Comparison of ENCODE assay signal across 8 cellular contexts in the genomic region with DNA sequence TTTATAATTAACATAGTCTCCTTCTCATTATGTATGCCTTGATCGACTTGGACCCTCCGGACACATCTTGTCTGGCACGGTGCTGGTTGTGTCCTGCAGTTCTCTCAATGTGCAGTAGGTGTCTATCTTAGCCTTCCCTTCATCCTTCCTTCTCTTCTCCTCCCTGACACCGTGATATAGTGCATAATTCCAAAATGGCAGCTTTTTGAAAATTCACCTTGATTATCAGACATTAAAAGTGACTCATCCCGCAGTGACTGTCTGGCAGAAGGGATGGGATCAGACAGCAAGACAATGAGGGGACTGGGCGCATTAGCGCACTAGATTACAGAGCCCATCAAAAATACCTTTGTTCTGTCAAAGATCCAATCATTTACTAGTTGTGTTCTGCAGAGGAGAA.
DNase-seq lines count a peak whose midpoint lies in the region; ATAC-seq and TF ChIP-seq lines count a peak whose summit lies in the region.

No MANE protein-coding gene starts in this region.

- intact Hi-C loops in PC-9 (cut with micrococcal nuclease; ENCODE audit: unreplicated experiment): loop anchor here (1.0 to 5.0 kb wide), 3 partner anchors 225 to 1715 kb away; no protein-coding TSS in a partner anchor

- no peaks in the 10 kb centered on the region for H3K79me2 ChIP-seq in DOHH2 (ENCODE audit: control insufficient read depth, low read length)
- no peaks in the 10 kb centered on the region for H3K79me2 ChIP-seq in PC-9 (ENCODE audit: low read depth)

- no peaks in the 10 kb centered on the region for H3K9me3 ChIP-seq in DOHH2 (ENCODE audit: control insufficient read depth, insufficient read depth, low read length)
- H3K9me3 ChIP-seq in PC-9 (ENCODE audit: insufficient read depth, low read depth): no peaks in the 10 kb centered on the region
- H3K9me3 ChIP-seq in neuron (ENCODE audit: low read length): no peaks in the 10 kb centered on the region

- no peaks in the 10 kb centered on the region for H3K4me1 ChIP-seq in DOHH2 (ENCODE audit: control insufficient read depth, low read length)
- H3K4me1 ChIP-seq in PC-9 (replicated peaks; ENCODE audit: insufficient read depth): no peaks in the 10 kb centered on the region
- peaks cover 17% of the 10 kb centered on the region for H3K4me1 ChIP-seq in neuron (ENCODE audit: insufficient read depth, low read length)

- DNase-seq in PC-9: peak in 1 of 2 experiments; percentile 22
- no peak for DNase-seq in activated CD4-positive, alpha-beta T cell treated with anti-CD3 and anti-CD28 coated beads for 1 hour

- H4K20me1 ChIP-seq in DOHH2 (ENCODE audit: control insufficient read depth, insufficient read depth, low read depth, low read length) (no peaks in the 10 kb centered on the region), PC-9 (ENCODE audit: insufficient read depth) (no peaks in the 10 kb centered on the region)

- H3K36me3 ChIP-seq in DOHH2 (ENCODE audit: control insufficient read depth, low read length) (no peaks in the 10 kb centered on the region), PC-9 (ENCODE audit: low read depth) (no peaks in the 10 kb centered on the region), neuron (ENCODE audit: insufficient read depth, low read length) (no peaks in the 10 kb centered on the region)

- TF ChIP-seq CTCF in DOHH2 (IDR thresholded peaks at IDR 0.05; ENCODE audit: low read depth, low read length, poor library complexity, severe bottlenecking) (peak; percentile 52), PC-9 (conservative IDR thresholded peaks at IDR 0.05) (peak; percentile 79)

- H3K4me3 ChIP-seq in DOHH2 (ENCODE audit: low read length) (no peak overlapping the region), PC-9 (no peak overlapping the region), neuron (ENCODE audit: low read length) (no peak overlapping the region)

- H3K4me2 ChIP-seq in DOHH2 (ENCODE audit: low read length): no peak overlapping the region
- no peak overlapping the region for H3K4me2 ChIP-seq in PC-9

- ATAC-seq in HG03159 (IDR thresholded peaks at IDR 0.05; ENCODE audit: unreplicated experiment): peak; percentile 43
- ATAC-seq in esophagus mucosa: peak; percentile 77
- no peak for ATAC-seq in GM18868 (IDR thresholded peaks at IDR 0.05; ENCODE audit: unreplicated experiment)
- ATAC-seq in HG03457 (IDR thresholded peaks at IDR 0.05; ENCODE audit: unreplicated experiment): no peak

- POLR2A ChIA-PET in PC-9 (lab: Charles Lee; ENCODE audit: unreplicated experiment): no interaction called here

- BruUV-seq in PC-9 (replicated peaks; lab: Mats Ljungman, UMichigan): no TSS peak

- no peaks in the 10 kb centered on the region for H3K27me3 ChIP-seq in DOHH2 (ENCODE audit: control insufficient read depth, low read length)
- no peaks in the 10 kb centered on the region for H3K27me3 ChIP-seq in PC-9 (ENCODE audit: insufficient read depth, low read depth)
- no peaks in the 10 kb centered on the region for H3K27me3 ChIP-seq in neuron (ENCODE audit: insufficient read depth, low read length)

- H3F3A ChIP-seq in DOHH2 (ENCODE audit: control insufficient read depth, insufficient read depth) (no peaks in the 10 kb centered on the region), PC-9 (ENCODE audit: insufficient read depth, low read depth) (no peaks in the 10 kb centered on the region)

- no peak overlapping the region for H3K27ac ChIP-seq in DOHH2 (ENCODE audit: low read depth, low read length)
- H3K27ac ChIP-seq in PC-9: no peak overlapping the region

- H2AFZ ChIP-seq in PC-9 (no peak overlapping the region; the same call in 1 of the 2 replicates), neuron (ENCODE audit: low read depth, low read length) (peak overlapping the region; percentile 43)

- CTCF ChIA-PET in PC-9 (lab: Charles Lee): no interaction called here

- H3K9me2 ChIP-seq in DOHH2 (replicated peaks; ENCODE audit: control insufficient read depth, low read length) (no peaks in the 10 kb centered on the region), PC-9 (ENCODE audit: insufficient read depth) (no peaks in the 10 kb centered on the region)

Comparison
In these comparisons a context has a peak if more than half of its experiments do, and no peak if none do; other contexts are left out.
1. ATAC-seq: peak in HG03159 (single experiment) and esophagus mucosa (single experiment); none in GM18868 (single experiment) and HG03457 (single experiment).